13 cellular contexts compared by ENCODE assay signal in the genomic region with DNA sequence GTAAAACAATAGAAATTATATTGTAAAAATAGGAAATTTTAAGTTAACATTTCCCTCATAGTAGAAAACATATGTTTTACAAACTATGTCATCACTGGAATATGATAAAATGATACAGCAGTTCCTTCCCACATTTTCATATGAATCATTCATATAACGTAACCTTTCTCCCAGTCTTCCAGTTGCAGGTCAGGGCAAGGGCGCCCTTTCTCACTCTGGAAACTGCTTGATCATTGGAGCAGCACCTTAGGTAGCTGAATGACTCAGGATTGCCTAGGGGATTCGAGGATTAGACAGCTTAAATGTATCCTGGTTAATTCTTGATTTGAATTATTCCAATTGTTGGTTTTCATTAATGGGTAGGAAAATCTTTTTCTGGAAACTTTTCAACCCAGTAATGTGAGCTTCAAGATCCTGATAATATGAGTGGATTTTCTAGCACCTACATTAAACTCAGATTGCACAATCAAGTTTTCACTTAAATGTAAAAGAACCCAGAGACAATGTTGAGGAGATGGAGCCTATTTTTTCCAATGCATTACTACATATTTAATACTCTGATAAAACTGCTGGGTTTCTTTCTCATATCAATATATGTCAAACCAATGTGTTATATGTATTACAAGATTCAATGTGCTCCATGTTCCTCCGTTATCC. TPM values are rescaled to one million over a fixed set of nuclear protein-coding genes. Genes with fewer than 3 reads are reported as not detected.
A peak's percentile ranks its signal among the peaks of the same experiment; 100 is the strongest.
DNase-seq lines count a peak whose midpoint lies in the region; ATAC-seq and TF ChIP-seq lines count a peak whose summit lies in the region.
"Had no signal": no experiment of that assay in that cellular context is flagged by ENCODE, and none has a peak within 500 bp of the region (broad histone marks: within the 10 kb centered on the region; RNA-seq: fewer than 3 reads in every experiment).

No MANE protein-coding gene starts in this region.

- no peaks in the 10 kb centered on the region for H3F3A ChIP-seq in PC-3 (ENCODE audit: low read length, unreplicated experiment)

- POLR2A ChIA-PET in PC-3 (lab: Charles Lee; ENCODE audit: unreplicated experiment): interaction anchor here (0.5 kb wide), 1 partner anchor 34 kb away, joined by 3 read pairs; no protein-coding TSS in a partner anchor

- no CpG with 5 or more reads among the region's 4 CpGs for WGBS in mesendoderm (ENCODE audit: extremely low coverage, insufficient coverage, low lambda C conversion rate)

- H3K4me3 ChIP-seq in PC-3 (ENCODE audit: low read length) (no peak overlapping the region), epithelial cell of esophagus (ENCODE audit: low read length) (no peak overlapping the region), mesendoderm (ENCODE audit: low read length) (no peak overlapping the region)
- no peak overlapping the region for H3K4me3 ChIP-seq in effector memory CD4-positive, alpha-beta T cell (ENCODE audit: insufficient read depth, low read depth, low read length, poor library complexity, severe bottlenecking)
- H3K4me3 ChIP-seq: coronary artery had no signal

- H3K9me2 ChIP-seq in PC-3 (replicated peaks; ENCODE audit: low read length): no peaks in the 10 kb centered on the region

- no peak overlapping the region for H2BK15ac ChIP-seq in mesendoderm (replicated peaks; ENCODE audit: low read depth)

- no peaks in the 10 kb centered on the region for H4K20me1 ChIP-seq in PC-3 (ENCODE audit: low read length)

- H3K9ac ChIP-seq in PC-3 (ENCODE audit: low read length): no peak overlapping the region
- no peak overlapping the region for H3K9ac ChIP-seq in mesendoderm (ENCODE audit: low read length)

- ATAC-seq in PC-3 (peak; percentile 68), GM18873 (IDR thresholded peaks at IDR 0.05; ENCODE audit: low FRiP score, unreplicated experiment) (no peak)
- ATAC-seq: stimulated activated naive B cell treated with anti-CD40 and anti-IgM and Interleukin-4, amounts not matched to agents 10 μg/mL and 1 μg/mL and 100 μg/mL, for 72 hours had no signal

- no peak overlapping the region for H3K56ac ChIP-seq in mesendoderm (ENCODE audit: low read length)

- no peak for TF ChIP-seq CTCF in PC-3 (conservative IDR thresholded peaks at IDR 0.05; ENCODE audit: low read depth, low read length)
- TF ChIP-seq CTCF in epithelial cell of esophagus (IDR thresholded peaks at IDR 0.05; ENCODE audit: insufficient read depth, low read depth, low read length, missing control alignments): no peak

- no peak overlapping the region for H3K18ac ChIP-seq in mesendoderm (ENCODE audit: low read length)

- H3K79me1 ChIP-seq in mesendoderm (ENCODE audit: low read length): no peaks in the 10 kb centered on the region

- H2AFZ ChIP-seq in PC-3 (ENCODE audit: low read length): no peak overlapping the region

- peak overlapping the region; percentile 59 for H3K27ac ChIP-seq in PC-3 (ENCODE audit: low read length)
- H3K27ac ChIP-seq in mesendoderm (ENCODE audit: low read depth, low read length): no peak overlapping the region
- no peak overlapping the region for H3K27ac ChIP-seq in effector memory CD4-positive, alpha-beta T cell (ENCODE audit: insufficient read depth, low read length, poor library complexity, severe bottlenecking)
- H3K27ac ChIP-seq: coronary artery had no signal

- no peaks in the 10 kb centered on the region for H3K27me3 ChIP-seq in PC-3 (ENCODE audit: low read length)
- H3K27me3 ChIP-seq in mesendoderm (ENCODE audit: insufficient read depth, low read length, poor library complexity): no peaks in the 10 kb centered on the region
- no peaks in the 10 kb centered on the region for H3K27me3 ChIP-seq in effector memory CD4-positive, alpha-beta T cell (replicated peaks; ENCODE audit: control insufficient read depth, insufficient read depth, low read length, poor library complexity, severe bottlenecking)

- H3K4me2 ChIP-seq in PC-3 (ENCODE audit: low read length) (0 out of 2 replicates have a peak overlapping the region, but pooled peaks have one; percentile 10), mesendoderm (ENCODE audit: low read length) (no peak overlapping the region)

- no peak overlapping the region for H3K4ac ChIP-seq in mesendoderm (ENCODE audit: low read depth, low read length)

- H3K36me3 ChIP-seq in PC-3 (ENCODE audit: low read depth, low read length): no peaks in the 10 kb centered on the region
- no peaks in the 10 kb centered on the region for H3K36me3 ChIP-seq in mesendoderm (ENCODE audit: control insufficient read depth, insufficient read depth, low read length)
- no peaks in the 10 kb centered on the region for H3K36me3 ChIP-seq in effector memory CD4-positive, alpha-beta T cell (ENCODE audit: control insufficient read depth, insufficient read depth, low read length)

- intact Hi-C loops in PC-3 (cut with micrococcal nuclease): no loop called here

- H3K79me2 ChIP-seq in PC-3 (ENCODE audit: low read length) (no peaks in the 10 kb centered on the region), mesendoderm (ENCODE audit: control insufficient read depth, insufficient read depth, low read length) (no peaks in the 10 kb centered on the region)

- no peak overlapping the region for H4K8ac ChIP-seq in mesendoderm (ENCODE audit: low read depth, low read length)

- H4K5ac ChIP-seq in mesendoderm (ENCODE audit: low read length): no peak overlapping the region

- DNase-seq in ELR (ENCODE audit: low read depth) (peak; percentile 93), PC-3 (peak; percentile 59), epithelial cell of esophagus (ENCODE audit: low read depth) (peak; percentile 99), mesendoderm (peak; percentile 32), iPS-NIHi7 (ENCODE audit: extremely low spot score) (no peak)
- DNase-seq in effector memory CD4-positive, alpha-beta T cell: no peak
- no peak for DNase-seq in stimulated activated naive CD4-positive, alpha-beta T cell treated with Interleukin-2 at 50 U/mL for 16 hours (lab: John Stamatoyannopoulos, UW)
- DNase-seq: activated naive CD4-positive, alpha-beta T cell treated with anti-CD3 and anti-CD28 coated beads for 36 hours; CD4-positive, alpha-beta memory T cell; head of caudate nucleus; stimulated activated naive B cell treated with anti-CD40 and anti-IgM and Interleukin-4, amounts not matched to agents 10 μg/mL and 1 μg/mL and 100 μg/mL, for 72 hours had no signal

- H2BK120ac ChIP-seq in mesendoderm (ENCODE audit: low read depth, low read length): no peak overlapping the region

- H3K4me1 ChIP-seq in PC-3 (ENCODE audit: insufficient read depth, low read length) (peaks cover 22% of the 10 kb centered on the region), mesendoderm (ENCODE audit: control insufficient read depth, low read depth, low read length) (no peaks in the 10 kb centered on the region)
- H3K4me1 ChIP-seq in effector memory CD4-positive, alpha-beta T cell (ENCODE audit: control insufficient read depth, insufficient read depth, low read length, poor library complexity, severe bottlenecking): peaks cover 15% of the 10 kb centered on the region

- no peak overlapping the region for H2BK5ac ChIP-seq in mesendoderm (ENCODE audit: low read length)

- H3K23ac ChIP-seq in mesendoderm (ENCODE audit: low read length): no peak overlapping the region

- BruUV-seq in PC-3 (replicated peaks; lab: Mats Ljungman, UMichigan): no TSS peak

- H2AK5ac ChIP-seq in mesendoderm (ENCODE audit: low read length): no peak overlapping the region

- CTCF ChIA-PET in PC-3 (lab: Charles Lee): no interaction called here

- no peaks in the 10 kb centered on the region for H3K9me3 ChIP-seq in PC-3 (ENCODE audit: low read length)
- H3K9me3 ChIP-seq in effector memory CD4-positive, alpha-beta T cell (ENCODE audit: control insufficient read depth, low read length): no peaks in the 10 kb centered on the region

RNA-seq across cellular contexts. Expression of a gene that starts 32.6 kb away (rescaled TPM):
- 176 and 192 TPM in 2 replicates for total RNA-seq in PC-3 (2014; rRNA removed)
- 43.8 TPM for polyA plus RNA-seq in mesendoderm (2013, experiment 1 of 2)
- polyA plus RNA-seq in mesendoderm (2013, experiment 2 of 2): 48.2 TPM

Comparison
In these comparisons a context has a peak if more than half of its experiments do, and no peak if none do; other contexts are left out.
1. DNase-seq: peak in ELR (single experiment), PC-3 (single experiment), epithelial cell of esophagus (single experiment) and mesendoderm (single experiment); none in iPS-NIHi7 (single experiment), effector memory CD4-positive, alpha-beta T cell (0 of 3) and stimulated activated naive CD4-positive, alpha-beta T cell treated with Interleukin-2 at 50 U/mL for 16 hours (single experiment).